ENCODE assay signal across 8 cellular contexts in the genomic region with DNA sequence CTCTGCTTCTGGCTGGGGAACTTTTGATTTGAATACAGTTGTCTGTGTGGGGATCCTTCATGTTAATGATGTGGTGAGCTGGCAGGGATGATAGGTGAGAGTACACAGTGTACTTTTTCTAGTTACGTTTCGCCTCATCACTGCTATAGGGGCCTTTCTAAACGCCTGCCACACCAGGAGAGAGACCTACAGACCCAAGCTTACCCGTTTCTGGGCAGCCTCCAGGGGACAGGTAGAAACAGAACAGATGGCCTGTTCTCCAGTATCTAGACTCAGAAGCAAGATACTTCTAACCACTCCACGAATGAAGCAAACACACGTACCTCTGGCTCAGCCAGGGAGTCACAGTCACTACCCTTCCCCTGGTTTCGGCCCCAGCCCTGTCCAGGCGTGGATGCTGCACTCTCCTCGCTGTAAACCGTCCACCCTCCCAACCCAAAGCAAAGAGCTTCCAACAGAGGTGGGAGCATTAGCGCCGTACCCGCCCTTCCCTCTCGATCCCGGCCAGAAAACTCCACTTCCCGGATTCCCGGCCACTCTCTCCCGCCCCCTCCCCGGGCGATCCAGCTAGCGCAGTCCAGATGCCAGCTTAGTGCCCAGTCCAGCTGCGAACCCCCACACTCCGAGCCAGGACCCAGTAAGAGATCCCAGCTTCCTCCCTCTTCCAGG. TPM values are rescaled to one million over a fixed set of nuclear protein-coding genes. Genes with fewer than 3 reads are reported as not detected.
DNase-seq lines count a peak whose midpoint lies in the region; ATAC-seq and TF ChIP-seq lines count a peak whose summit lies in the region.

No MANE protein-coding gene starts in this region.

- H3K36me3 ChIP-seq in A673 (ENCODE audit: insufficient read depth, low read length, poor library complexity, severe bottlenecking) (no peaks in the 10 kb centered on the region), OCI-LY3 (replicated peaks; ENCODE audit: low read depth, low read length) (peaks cover 4% of the 10 kb centered on the region)

- peak overlapping the region; percentile 96 to 99 (median 99) for H3K4me3 Mint-ChIP-seq in brain

- H2AFZ ChIP-seq in OCI-LY3 (ENCODE audit: low read depth, low read length): no peak overlapping the region

- H4K20me1 ChIP-seq in OCI-LY3 (ENCODE audit: insufficient read depth, low read length): peaks cover 43% of the 10 kb centered on the region

- peak overlapping the region; percentile 97 for H3K4me3 ChIP-seq in A673 (ENCODE audit: low read depth, low read length, poor library complexity, severe bottlenecking)
- H3K4me3 ChIP-seq in OCI-LY3 (ENCODE audit: low read length): peak overlapping the region; percentile 97

- DNase-seq in A673 (ENCODE audit: low spot score) (no peak), islet precursor cell (peak; percentile 72), SKM-1 (lab: John Stamatoyannopoulos, UW; ENCODE audit: unreplicated experiment) (no peak)
- DNase-seq in stimulated activated CD4-positive, alpha-beta T cell treated with anti-CD3 and anti-CD28 coated beads, Interleukin-1b, Interleukin-23, amount 100 ng/mL, for 24 hours (ENCODE audit: low read depth in 4 of 4, low spot score in 1 of 4): peak in 3 of 4 experiments; percentile 25 to 45 (median 35)

- ATAC-seq in GM18499 (IDR thresholded peaks at IDR 0.05; ENCODE audit: insufficient read depth, unreplicated experiment): peak; percentile 46
- ATAC-seq in HG02798 (IDR thresholded peaks at IDR 0.05; ENCODE audit: poor library complexity, unreplicated experiment): peak; percentile 54

- peaks cover 14% of the 10 kb centered on the region for H3K27me3 Mint-ChIP-seq in brain

- CTCF ChIA-PET in A673 (lab: Charles Lee): no interaction called here

- peak overlapping the region; percentile 95 to 99 (median 98) for H3K27ac Mint-ChIP-seq in brain

- peaks cover 0 to 4% (median 0%) of the 10 kb centered on the region in 5 experiments for H3K9me3 Mint-ChIP-seq in brain

- TF ChIP-seq CTCF in A673 (conservative IDR thresholded peaks at IDR 0.05; ENCODE audit: low read depth, low read length) (no peak), OCI-LY3 (IDR thresholded peaks at IDR 0.05; ENCODE audit: low read depth, low read length) (no peak), brain (conservative IDR thresholded peaks at IDR 0.05) (no peak)

- H3K27ac ChIP-seq in A673 (ENCODE audit: low read depth, low read length, poor library complexity, severe bottlenecking) (peak overlapping the region; percentile 85), OCI-LY3 (ENCODE audit: low read length) (peak overlapping the region; percentile 88)

- H3K27me3 ChIP-seq in A673 (replicated peaks; ENCODE audit: insufficient read depth, low read depth, low read length, poor library complexity): no peaks in the 10 kb centered on the region
- H3K27me3 ChIP-seq in OCI-LY3 (ENCODE audit: low read depth, low read length): no peaks in the 10 kb centered on the region

- BruUV-seq in A673 (replicated peaks; lab: Mats Ljungman, UMichigan): no TSS peak

- H3K4me1 ChIP-seq in A673 (ENCODE audit: insufficient read depth, low read length, poor library complexity, severe bottlenecking): peaks cover 17% of the 10 kb centered on the region
- peaks cover 31% of the 10 kb centered on the region for H3K4me1 ChIP-seq in OCI-LY3 (ENCODE audit: low read length)

- H3K9me3 ChIP-seq in A673 (ENCODE audit: low read depth, low read length, poor library complexity, severe bottlenecking) (no peaks in the 10 kb centered on the region), OCI-LY3 (ENCODE audit: insufficient read depth, low read length) (no peaks in the 10 kb centered on the region)

- POLR2A ChIA-PET in A673 (lab: Charles Lee; ENCODE audit: low non-redundant PET): no interaction called here

- intact Hi-C loops in A673 (cut with micrococcal nuclease; ENCODE audit: unreplicated experiment): loop anchor here (5.0 kb wide), 2 partner anchors 98 to 278 kb away; no protein-coding TSS in a partner anchor

- H3K9ac ChIP-seq in OCI-LY3 (ENCODE audit: low read length): peak overlapping the region; percentile 91

- H3K4me2 ChIP-seq in OCI-LY3 (ENCODE audit: low read length): peak overlapping the region; percentile 86

- peaks cover 67% of the 10 kb centered on the region for H3K4me1 Mint-ChIP-seq in brain

- H3K36me3 Mint-ChIP-seq in brain: no peaks in the 10 kb centered on the region

- peaks cover 61% of the 10 kb centered on the region for H3K79me2 ChIP-seq in OCI-LY3 (ENCODE audit: low read length)

RNA-seq across cellular contexts. Expression of a gene that starts 1.2 kb away (rescaled TPM):
- total RNA-seq in A673 (2021): 28.1 and 28.8 TPM in 2 replicates
- 11.4 TPM for polyA plus RNA-seq in brain (ENCODE audit: insufficient read depth, low read depth, low replicate concordance)

Comparison
In these comparisons a context has a peak if more than half of its experiments do, and no peak if none do; other contexts are left out.
1. DNase-seq: peak in islet precursor cell (single experiment) and stimulated activated CD4-positive, alpha-beta T cell treated with anti-CD3 and anti-CD28 coated beads, Interleukin-1b, Interleukin-23, amount 100 ng/mL, for 24 hours (3 of 4); none in A673 (single experiment) and SKM-1 (single experiment).